ENCODE assay signal across 10 cellular contexts in genomic region chr10:89303161-89303560, GRCh38. TPM values are rescaled to one million over a fixed set of nuclear protein-coding genes. Genes with fewer than 3 reads are reported as not detected.
DNase-seq lines count a peak whose midpoint lies in the region; ATAC-seq and TF ChIP-seq lines count a peak whose summit lies in the region.
"Had no signal": no experiment of that assay in that cellular context is flagged by ENCODE, and none has a peak within 500 bp of the region (broad histone marks: within the 10 kb centered on the region; RNA-seq: fewer than 3 reads in every experiment).

No MANE protein-coding gene starts in this region.

- H3K27ac ChIP-seq in SK-N-SH (ENCODE audit: low read depth in 2 of 2, low read length in 1 of 2) (peak overlapping the region in 1 of 2 experiments; percentile 79; a peak in 1 of 4 replicates), spleen (peak overlapping the region in 6 of 8 donors; percentile 93 to 96 (median 94)), OCI-LY7 (ENCODE audit: low read depth, low read length, poor library complexity, severe bottlenecking) (no peak overlapping the region)

- CTCF ChIA-PET in SK-N-SH (lab: Yijun Ruan, JAX), result interaction anchor here (0.6 kb wide), 1 partner anchor 317 kb away, joined by 3 read pairs; no protein-coding TSS in a partner anchor
- CTCF ChIA-PET in activated CD8-positive, alpha-beta T cell treated with anti-CD3 and anti-CD28 coated beads for 36 hours (lab: Charles Lee), result interaction anchor here (0.8 to 1.9 kb wide), 3 partner anchors 8 to 66 kb away, joined by 3 to 6 read pairs (median 4); no protein-coding TSS in a partner anchor
- CTCF ChIA-PET in OCI-LY7 (lab: Charles Lee; ENCODE audit: unreplicated experiment), result no interaction called here

- H3K79me2 ChIP-seq in SK-N-SH (ENCODE audit: insufficient read depth) (no peaks in the 10 kb centered on the region), OCI-LY7 (ENCODE audit: insufficient read depth, low read depth, low read length) (no peaks in the 10 kb centered on the region)

- DNase-seq in SK-N-SH (no peak), foreskin fibroblast (no peak), spleen (no peak), OCI-LY7 (ENCODE audit: low spot score) (no peak), HPDE6-E6E7 (ENCODE audit: extremely low spot score) (no peak), NCI-H446 treated with DMSO at 0.1 percent for 48 hours (lab: John Stamatoyannopoulos, UW) (no peak)
- DNase-seq in activated CD8-positive, alpha-beta T cell treated with anti-CD3 and anti-CD28 coated beads for 36 hours, result no peak
- DNase-seq: 8988T, mucosa of descending colon had no signal

- no peaks in the 10 kb centered on the region for H3F3A ChIP-seq in SK-N-SH (replicated peaks; ENCODE audit: insufficient read depth)

- H3K36me3 Mint-ChIP-seq in activated CD8-positive, alpha-beta T cell treated with anti-CD3 and anti-CD28 coated beads for 36 hours (ENCODE audit: low read depth), result peaks cover 32% of the 10 kb centered on the region

- no peak for TF ChIP-seq RAD21 in SK-N-SH (IDR thresholded peaks at IDR 0.05; ENCODE audit: low read length)

- peak overlapping the region; percentile 76; the same call in 1 of the 2 replicates for H3K4me2 ChIP-seq in SK-N-SH
- H3K4me2 ChIP-seq in OCI-LY7 (ENCODE audit: low read length), result no peak overlapping the region

- H3K27me3 ChIP-seq in SK-N-SH (ENCODE audit: insufficient read depth), result no peaks in the 10 kb centered on the region
- no peaks in the 10 kb centered on the region for H3K27me3 ChIP-seq in spleen (replicated peaks in 1 of 7)

- H3K4me1 ChIP-seq in SK-N-SH (ENCODE audit: control insufficient read depth in 1 of 2, insufficient read depth in 2 of 2, low read depth in 1 of 2, low read length in 1 of 2) (peaks cover 5 to 6% of the 10 kb centered on the region in 2 experiments; a peak in 3 of 4 replicates), spleen (peaks cover 10 to 50% (median 32%) of the 10 kb centered on the region in 6 donors), OCI-LY7 (ENCODE audit: insufficient read depth, low read length, poor library complexity, severe bottlenecking) (peaks cover 17% of the 10 kb centered on the region)

- ATAC-seq in SK-N-SH treated with all-trans-retinoic acid at 6 μM for 48 hours, result no peak
- ATAC-seq in activated CD8-positive, alpha-beta T cell treated with anti-CD3 and anti-CD28 coated beads for 36 hours, result no peak

- H3K4me3 Mint-ChIP-seq in activated CD8-positive, alpha-beta T cell treated with anti-CD3 and anti-CD28 coated beads for 36 hours, result peak overlapping the region; percentile 84

- H3K4me3 ChIP-seq in SK-N-SH (ENCODE audit: low read depth in 2 of 2, low read length in 1 of 2) (peak overlapping the region in 1 of 2 experiments; percentile 54; a peak in 1 of 4 replicates), foreskin fibroblast (ENCODE audit: low read depth in 1 of 2, low read length in 2 of 2) (peak overlapping the region; percentile 43 to 73), spleen (peak overlapping the region in 6 of 8 donors; percentile 47 to 83 (median 53)), OCI-LY7 (ENCODE audit: low read depth, low read length, poor library complexity, severe bottlenecking) (no peak overlapping the region)
- H3K4me3 ChIP-seq: mucosa of descending colon had no signal

- no peaks in the 10 kb centered on the region for H3K9me2 ChIP-seq in SK-N-SH
- H3K9me2 ChIP-seq in OCI-LY7 (ENCODE audit: insufficient read depth, low read length), result no peaks in the 10 kb centered on the region

- POLR2A ChIA-PET in SK-N-SH (lab: Yijun Ruan, JAX), result no interaction called here
- POLR2A ChIA-PET in activated CD8-positive, alpha-beta T cell treated with anti-CD3 and anti-CD28 coated beads for 36 hours (lab: Charles Lee), result no interaction called here
- POLR2A ChIA-PET in OCI-LY7 (lab: Charles Lee), result no interaction called here

- H3K27ac Mint-ChIP-seq in activated CD8-positive, alpha-beta T cell treated with anti-CD3 and anti-CD28 coated beads for 36 hours, result no peak overlapping the region

- H2AFZ ChIP-seq in SK-N-SH (ENCODE audit: low read depth) (no peak overlapping the region), OCI-LY7 (ENCODE audit: low read length) (no peak overlapping the region; the same call in 1 of the 2 replicates)

- H3K4me1 Mint-ChIP-seq in activated CD8-positive, alpha-beta T cell treated with anti-CD3 and anti-CD28 coated beads for 36 hours (ENCODE audit: low read depth), result peaks cover 29% of the 10 kb centered on the region

- H3K9me3 ChIP-seq in SK-N-SH (no peaks in the 10 kb centered on the region), spleen (peaks cover 0 to 14% (median 7%) of the 10 kb centered on the region in 8 donors), OCI-LY7 (ENCODE audit: low read length) (no peaks in the 10 kb centered on the region; the same call in 1 of the 2 replicates)
- H3K9me3 ChIP-seq: mucosa of descending colon had no signal

- 90% methylated on average over 2 of the region's 2 CpGs for WGBS in SK-N-SH (ENCODE audit: low lambda C conversion rate)
- 48 to 65% (median 53%) methylated on average over 2 of the region's 2 CpGs for WGBS in spleen, 5 donors

- H3K9me3 Mint-ChIP-seq in activated CD8-positive, alpha-beta T cell treated with anti-CD3 and anti-CD28 coated beads for 36 hours, result peaks cover 18% of the 10 kb centered on the region

- no peak for TF ChIP-seq POLR2A in spleen (IDR thresholded peaks at IDR 0.05)

- no peak overlapping the region for H3K9ac ChIP-seq in SK-N-SH

- TF ChIP-seq CTCF in SK-N-SH (IDR thresholded peaks at IDR 0.05) (no peak), foreskin fibroblast (IDR thresholded peaks at IDR 0.05; ENCODE audit: low read depth, low read length) (no peak), spleen (IDR thresholded peaks at IDR 0.05 in 8 of 11, conservative IDR thresholded peaks at IDR 0.05 in 3 of 11) (no peak), OCI-LY7 (conservative IDR thresholded peaks at IDR 0.05; ENCODE audit: low read length) (no peak)
- no peak for TF ChIP-seq CTCF in activated CD8-positive, alpha-beta T cell treated with anti-CD3 and anti-CD28 coated beads for 36 hours (IDR thresholded peaks at IDR 0.05)

- TF ChIP-seq EP300 in SK-N-SH (IDR thresholded peaks at IDR 0.05; ENCODE audit: borderline replicate concordance in 1 of 2, low read depth in 1 of 2, low read length in 1 of 2), result no peak

- BruUV-seq in OCI-LY7 (replicated peaks; lab: Mats Ljungman, UMichigan), result no TSS peak

- H3K36me3 ChIP-seq in SK-N-SH (replicated peaks in 1 of 2; ENCODE audit: control insufficient read depth in 1 of 2, insufficient read depth in 2 of 2, low read length in 1 of 2) (peaks cover 0 to 7% of the 10 kb centered on the region in 2 experiments), spleen (peaks cover 0 to 28% (median 21%) of the 10 kb centered on the region in 6 donors), OCI-LY7 (ENCODE audit: insufficient read depth, low read length) (no peaks in the 10 kb centered on the region)

- intact Hi-C loops in activated CD8-positive, alpha-beta T cell treated with anti-CD3 and anti-CD28 coated beads for 36 hours (cut with micrococcal nuclease), result no loop called here
- intact Hi-C loops in spleen (cut with DNase I; ENCODE audit: low total_unique reads) (no loop called here), OCI-LY7 (cut with micrococcal nuclease; ENCODE audit: unreplicated experiment) (no loop called here)

- H4K20me1 ChIP-seq in SK-N-SH (ENCODE audit: insufficient read depth) (no peaks in the 10 kb centered on the region), OCI-LY7 (ENCODE audit: insufficient read depth, low read length) (no peaks in the 10 kb centered on the region)

- peaks cover 1% of the 10 kb centered on the region for H3K27me3 Mint-ChIP-seq in activated CD8-positive, alpha-beta T cell treated with anti-CD3 and anti-CD28 coated beads for 36 hours

TF ChIP-seq in SK-N-SH treated with all-trans-retinoic acid at 6 μM for 48 hours, 23 proteins besides CTCF, POLR2A, EP300 and RAD21 (continues in another document):
- TF ChIP-seq ISL1 (CRISPR knock-in tag; IDR thresholded peaks at IDR 0.05) (no peak), PPARA (CRISPR knock-in tag; IDR thresholded peaks at IDR 0.05; ENCODE audit: borderline replicate concordance) (no peak), GLIS3 (CRISPR knock-in tag; IDR thresholded peaks at IDR 0.05) (no peak), ARNTL (CRISPR knock-in tag; IDR thresholded peaks at IDR 0.05; ENCODE audit: borderline replicate concordance, low read depth) (no peak), ZNF70 (CRISPR knock-in tag; IDR thresholded peaks at IDR 0.05) (no peak)

RNA-seq across cellular contexts. Expression of gene IFIT2, which starts 1.3 kb away (rescaled TPM):
- 0.99 and 1.2 TPM in 2 replicates for polyA plus RNA-seq in SK-N-SH (2012; rRNA removed)
- 1.7 and 1.8 TPM in 2 replicates for polyA plus RNA-seq in SK-N-SH (2012; cell fraction: cytosol; rRNA removed)
- 0.48 and 1.1 TPM in 2 replicates for polyA plus RNA-seq in SK-N-SH (2012; cell fraction: nucleus; rRNA removed)
- 10 to 100 TPM; 39.2 to 41.6 TPM for total RNA-seq in activated CD8-positive, alpha-beta T cell treated with anti-CD3 and anti-CD28 coated beads for 36 hours
- 10 to 100 TPM; 12.8 to 22.2 (median 18.2) TPM for total RNA-seq in spleen
- polyA plus RNA-seq in spleen, result 10 to 100 TPM in 1 of 3 donors, 1 to 10 TPM in 2; 6.1 to 11.4 (median 7.0) TPM
- 0.26 and 0.57 TPM in 2 replicates for total RNA-seq in OCI-LY7 (2014; rRNA removed; shearing (Covaris generic))
- total RNA-seq in OCI-LY7 (2022), result 0.37 and 0.72 TPM in 2 replicates

RNA-seq across cellular contexts. Expression of gene IFIT3, which starts 24.6 kb away (rescaled TPM):
- 3.2 and 4.0 TPM in 2 replicates for polyA plus RNA-seq in SK-N-SH (2012; rRNA removed)
- polyA plus RNA-seq in SK-N-SH (2012; cell fraction: cytosol; rRNA removed), result 5.0 and 5.2 TPM in 2 replicates
- polyA plus RNA-seq in SK-N-SH (2012; cell fraction: nucleus; rRNA removed), result 0.95 and 1.5 TPM in 2 replicates
- 10 to 100 TPM; 20.4 to 21.8 TPM for total RNA-seq in activated CD8-positive, alpha-beta T cell treated with anti-CD3 and anti-CD28 coated beads for 36 hours
- total RNA-seq in spleen, result 10 to 100 TPM; 19.1 to 44.5 (median 24.7) TPM
- polyA plus RNA-seq in spleen, result 10 to 100 TPM in 2 of 3 donors, 1 to 10 TPM in 1; 7.7 to 29.9 (median 10.4) TPM
- total RNA-seq in OCI-LY7 (2014; rRNA removed; shearing (Covaris generic)), result 0.26 and 0.35 TPM in 2 replicates
- 0.17 and 0.39 TPM in 2 replicates for total RNA-seq in OCI-LY7 (2022)

RNA-seq across cellular contexts. Expression of gene LIPA, which starts 51.6 kb away (rescaled TPM):
- 43.2 and 63.2 TPM in 2 replicates for polyA plus RNA-seq in SK-N-SH (2012; rRNA removed)
- 60.7 and 61.2 TPM in 2 replicates for polyA plus RNA-seq in SK-N-SH (2012; cell fraction: cytosol; rRNA removed)
- 15.3 and 45.5 TPM in 2 replicates for polyA plus RNA-seq in SK-N-SH (2012; cell fraction: nucleus; rRNA removed)
- total RNA-seq in activated CD8-positive, alpha-beta T cell treated with anti-CD3 and anti-CD28 coated beads for 36 hours, result 10 to 100 TPM; 20.4 to 20.7 TPM
- total RNA-seq in spleen, result 100 to 1,000 TPM; 216 to 828 (median 424) TPM
- 10 to 100 TPM; 28.6 to 75.0 (median 58.6) TPM for polyA plus RNA-seq in spleen
- 8.9 and 11.7 TPM in 2 replicates for total RNA-seq in OCI-LY7 (2014; rRNA removed; shearing (Covaris generic))
- 19.0 and 19.4 TPM in 2 replicates for total RNA-seq in OCI-LY7 (2022)

Comparison
In these comparisons a context has a peak if more than half of its experiments do, and no peak if none do; other contexts are left out.
1. RNA of gene IFIT2, which starts 1.3 kb away (total RNA-seq): 39.2 to 41.6 TPM in activated CD8-positive, alpha-beta T cell treated with anti-CD3 and anti-CD28 coated beads for 36 hours and 12.8 to 22.2 TPM in spleen; 0.26 to 0.72 TPM in OCI-LY7; every median in the first group is over 4 times any median in the second.
2. RNA of gene IFIT3, which starts 24.6 kb away (total RNA-seq): 19.1 to 44.5 TPM in spleen and 20.4 to 21.8 TPM in activated CD8-positive, alpha-beta T cell treated with anti-CD3 and anti-CD28 coated beads for 36 hours; 0.17 to 0.39 TPM in OCI-LY7; every median in the first group is over 10 times any median in the second.
3. RNA of gene LIPA, which starts 51.6 kb away (total RNA-seq): 216 to 828 TPM in spleen; 20.4 to 20.7 TPM in activated CD8-positive, alpha-beta T cell treated with anti-CD3 and anti-CD28 coated beads for 36 hours and 8.9 to 19.4 TPM in OCI-LY7; every median in the first group is over 4 times any median in the second.